26 cellular contexts compared by ENCODE assay signal in genomic region chr2:114968748-114969400, GRCh38.
"Had no signal": no experiment of that assay in that cellular context is flagged by ENCODE, and none has a peak within 500 bp of the region (broad histone marks: within the 10 kb centered on the region; RNA-seq: fewer than 3 reads in every experiment).

No MANE protein-coding gene starts in this region.

- H3K27me3 ChIP-seq: ovary, right atrium auricular region, stomach, testis, thyroid gland, transverse colon, upper lobe of left lung, uterus had no signal

- DNase-seq: hypothalamus; immature natural killer cell; kidney; left colon; left ventricle myocardium inferior; midbrain; mucosa of descending colon; naive thymus-derived CD4-positive, alpha-beta T cell; ovary; stimulated activated CD4-positive, alpha-beta T cell treated with anti-CD3 and anti-CD28 coated beads, Interleukin-12 subunit alpha, Interleukin-12 subunit beta, amount 100 ng/mL, for 4 hours; stimulated activated CD4-positive, alpha-beta T cell treated with anti-CD3 and anti-CD28 coated beads, Interleukin-15, amount 100 ng/mL, for 24 hours; stimulated activated CD4-positive, alpha-beta T cell treated with anti-CD3 and anti-CD28 coated beads, Interleukin-2, amount 100 ng/mL, for 24 hours; stimulated activated CD4-positive, alpha-beta T cell treated with anti-CD3 and anti-CD28 coated beads, Interleukin-4, amount 100 ng/mL, for 1 hour; stimulated activated naive B cell treated with anti-CD40 and anti-IgM and Interleukin-4, amounts not matched to agents 10 μg/mL and 1 μg/mL and 100 μg/mL, for 72 hours; stimulated activated naive CD8-positive, alpha-beta T cell treated with anti-CD3 and anti-CD28 coated beads, Interleukin-15, Interleukin-2, amounts not matched to agents 100 U/mL and 50 U/mL, for 24 hours; stomach; testis; thyroid gland; transverse colon; upper lobe of left lung; uterus had no signal

- H3K9me3 ChIP-seq: left ventricle myocardium inferior, mucosa of descending colon, ovary, right atrium auricular region, testis, thyroid gland, transverse colon, upper lobe of left lung, uterus had no signal

- FAIRE-seq: islet of Langerhans, kidney had no signal

- H3K27ac ChIP-seq: left ventricle myocardium inferior, ovary, right atrium auricular region, skin epidermis, stomach, testis, thyroid gland, transverse colon, upper lobe of left lung, uterus had no signal

- H3K36me3 ChIP-seq: left ventricle myocardium inferior, ovary, right atrium auricular region, stomach, thyroid gland, transverse colon, upper lobe of left lung, uterus had no signal

- ATAC-seq: left colon; mucosa of descending colon; naive thymus-derived CD4-positive, alpha-beta T cell; natural killer cell treated with Interleukin-12 subunit alpha and Interleukin-12 subunit beta and Interleukin-15 and Interleukin-18, amount 100 ng/mL, for 72 hours; sciatic nerve; stimulated activated naive B cell treated with anti-CD40 and anti-IgM and Interleukin-4, amounts not matched to agents 10 μg/mL and 1 μg/mL and 100 μg/mL, for 72 hours; stimulated activated naive CD8-positive, alpha-beta T cell treated with anti-CD3 and anti-CD28 coated beads, Interleukin-15, Interleukin-2, amounts not matched to agents 100 U/mL and 50 U/mL, for 24 hours had no signal

- H3K4me3 ChIP-seq: left ventricle myocardium inferior, mucosa of descending colon, ovary, right atrium auricular region, skin epidermis, stomach, testis, thyroid gland, transverse colon, upper lobe of left lung, uterus had no signal

- H3K4me1 ChIP-seq: left ventricle myocardium inferior, right atrium auricular region, stomach, testis, thyroid gland, transverse colon, upper lobe of left lung, uterus had no signal
